19 cellular contexts compared by ENCODE assay signal in the genomic region with DNA sequence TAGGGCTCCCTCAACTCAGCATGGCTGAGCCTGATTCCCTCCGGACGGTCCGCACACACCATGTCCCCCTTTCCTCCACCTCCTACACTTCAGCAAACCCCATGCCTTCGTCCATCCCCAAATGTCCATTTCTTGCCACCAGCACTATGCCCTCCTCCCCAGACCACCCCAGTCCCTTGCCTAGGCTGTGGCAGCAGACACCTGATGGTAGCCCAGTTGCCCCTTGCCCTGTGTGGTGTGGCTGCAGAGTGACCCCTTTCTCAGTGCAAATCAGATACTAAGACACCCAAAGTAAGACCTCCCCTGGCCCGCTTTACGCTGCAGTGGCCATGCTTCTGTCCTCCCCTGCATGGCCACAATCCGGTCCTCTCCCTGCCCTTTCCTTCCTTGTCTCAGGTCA. TPM values are rescaled to one million over a fixed set of nuclear protein-coding genes. Genes with fewer than 3 reads are reported as not detected.
"Had no signal": no experiment of that assay in that cellular context is flagged by ENCODE, and none has a peak within 500 bp of the region (broad histone marks: within the 10 kb centered on the region; RNA-seq: fewer than 3 reads in every experiment).

No MANE protein-coding gene starts in this region.

- H3K9me3 ChIP-seq: adrenal gland, mucosa of descending colon, neutrophil, SK-N-SH, stomach, thoracic aorta had no signal

- H3K9me3 Mint-ChIP-seq: activated naive CD4-positive, alpha-beta T cell treated with anti-CD3 and anti-CD28 coated beads, Interleukin-2, amount 50 U/mL, for 24 hours; activated T-cell treated with anti-CD3 and anti-CD28 coated beads, Interleukin-2, amount 50 U/mL, for 24 hours; T-cell had no signal

- H3K36me3 Mint-ChIP-seq: activated naive CD4-positive, alpha-beta T cell treated with anti-CD3 and anti-CD28 coated beads, Interleukin-2, amount 50 U/mL, for 24 hours; naive thymus-derived CD4-positive, alpha-beta T cell; T-cell had no signal

- H3K4me1 Mint-ChIP-seq: activated naive CD4-positive, alpha-beta T cell treated with anti-CD3 and anti-CD28 coated beads, Interleukin-2, amount 50 U/mL, for 24 hours; T-cell had no signal

- DNase-seq: activated CD4-positive, alpha-beta T cell treated with anti-CD3 and anti-CD28 coated beads for 1 hour; activated CD4-positive, alpha-beta T cell treated with anti-CD3 and anti-CD28 coated beads, Interleukin-2, amount 50 U/mL, for 4 hours; activated effector memory CD4-positive, alpha-beta T cell treated with anti-CD3 and anti-CD28 coated beads, Interleukin-2, amount 50 U/mL, for 16 hours; activated T-cell treated with anti-CD3 and anti-CD28 coated beads, Interleukin-2, amount 50 U/mL, for 24 hours; foreskin keratinocyte; head of caudate nucleus; mucosa of descending colon; naive thymus-derived CD4-positive, alpha-beta T cell; retina; SK-N-SH; stomach; T-cell; T1000 had no signal

- H3K27ac Mint-ChIP-seq: activated naive CD4-positive, alpha-beta T cell treated with anti-CD3 and anti-CD28 coated beads, Interleukin-2, amount 50 U/mL, for 24 hours; activated T-cell treated with anti-CD3 and anti-CD28 coated beads, Interleukin-2, amount 50 U/mL, for 24 hours; naive thymus-derived CD4-positive, alpha-beta T cell; T-cell had no signal

- H3K9ac ChIP-seq: SK-N-SH had no signal

- H3K27me3 ChIP-seq: adrenal gland, cardiac muscle cell, foreskin keratinocyte, neutrophil, stomach had no signal

- H3K4me3 ChIP-seq: adrenal gland, cardiac muscle cell, mucosa of descending colon, stomach, thoracic aorta had no signal

- ATAC-seq: mucosa of descending colon; naive thymus-derived CD4-positive, alpha-beta T cell; T-cell had no signal

- H3K36me3 ChIP-seq: adrenal gland, cardiac muscle cell, neutrophil, stomach, thoracic aorta had no signal

- H3K4me2 ChIP-seq: SK-N-SH had no signal

- H3K27ac ChIP-seq: cardiac muscle cell, foreskin keratinocyte, neutrophil, thoracic aorta, VCaP had no signal

- H3K4me3 Mint-ChIP-seq: activated naive CD4-positive, alpha-beta T cell treated with anti-CD3 and anti-CD28 coated beads, Interleukin-2, amount 50 U/mL, for 24 hours; activated T-cell treated with anti-CD3 and anti-CD28 coated beads, Interleukin-2, amount 50 U/mL, for 24 hours; naive thymus-derived CD4-positive, alpha-beta T cell; T-cell had no signal

- H3K4me1 ChIP-seq: foreskin keratinocyte had no signal

RNA-seq across cellular contexts. Expression of a gene that starts 34.1 kb away (rescaled TPM):
- total RNA-seq: foreskin keratinocyte had no signal
